ENCODE assay signal across 17 cellular contexts in the genomic region with DNA sequence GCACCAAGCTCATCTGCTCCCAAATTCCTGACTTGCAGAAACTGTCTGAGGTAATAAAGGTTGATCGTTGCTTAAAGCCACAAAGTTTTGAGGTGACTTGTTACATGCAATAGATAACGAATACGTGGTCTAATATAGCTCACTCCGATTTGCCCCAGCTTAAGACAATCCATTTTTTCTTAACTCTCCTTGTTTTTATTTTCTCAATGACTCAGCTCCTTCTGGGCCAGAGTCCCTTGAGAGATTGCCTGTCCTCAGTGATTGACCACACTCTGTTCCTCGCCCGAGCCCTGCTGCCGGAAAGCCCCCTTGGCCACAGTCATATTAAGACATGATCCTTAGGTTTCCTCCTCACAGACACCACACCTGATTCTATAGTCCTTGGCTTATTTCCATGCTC.
DNase-seq lines count a peak whose midpoint lies in the region; ATAC-seq, FAIRE-seq and TF ChIP-seq lines count a peak whose summit lies in the region.
"Had no signal": no experiment of that assay in that cellular context is flagged by ENCODE, and none has a peak within 500 bp of the region (broad histone marks: within the 10 kb centered on the region; RNA-seq: fewer than 3 reads in every experiment).

No MANE protein-coding gene starts in this region.

- DNase-seq in RCC 7860 (ENCODE audit: low spot score) (peak; percentile 52), H1 (ENCODE audit: low read depth in 1 of 2, low spot score in 2 of 2) (peak in 1 of 2 experiments; percentile 22), stromal cell of bone marrow (ENCODE audit: low read depth) (peak; percentile 12), H7 (no peak), HT-29 (ENCODE audit: low spot score) (no peak), GM10266 (ENCODE audit: extremely low spot score) (no peak)
- DNase-seq: activated B cell treated with CpG ODN at 0.5 μM for 24 hours; activated naive CD4-positive, alpha-beta T cell treated with anti-CD3 and anti-CD28 coated beads, Interleukin-2, amount 50 U/mL, for 16 hours; CD4-positive, alpha-beta memory T cell; colonic mucosa; erythroblast; GF-D8; NCI-H1092 treated with DMSO at 0.1 percent for 48 hours; NCI-H226; stimulated activated naive CD8-positive, alpha-beta T cell treated with anti-CD3 and anti-CD28 coated beads, Interleukin-15, Interleukin-2, amounts not matched to agents 100 U/mL and 50 U/mL, for 24 hours had no signal

- no peak overlapping the region for H3K27ac ChIP-seq in H1 (ENCODE audit: low read depth, low read length)
- H3K27ac ChIP-seq: colonic mucosa, vagina had no signal

- H3K36me3 ChIP-seq in H1 (ENCODE audit: control insufficient read depth in 2 of 4, insufficient read depth in 4 of 4, low read length in 3 of 4): no peaks in the 10 kb centered on the region
- no peaks in the 10 kb centered on the region for H3K36me3 ChIP-seq in H7 (replicated peaks; ENCODE audit: control insufficient read depth, insufficient read depth, low read length)
- H3K36me3 ChIP-seq: colonic mucosa, vagina had no signal

- no peak overlapping the region for H4K8ac ChIP-seq in H1 (ENCODE audit: extremely low read depth, insufficient read depth, low read length)

- no peak overlapping the region for H3K4me2 ChIP-seq in H1 (ENCODE audit: insufficient read depth in 1 of 2, low read depth in 2 of 2, low read length in 2 of 2)

- no peak overlapping the region for H3K14ac ChIP-seq in H1 (ENCODE audit: insufficient read length)

- H2BK15ac ChIP-seq in H1 (ENCODE audit: low read length): no peak overlapping the region

- no peak overlapping the region for H4K91ac ChIP-seq in H1 (replicated peaks; ENCODE audit: insufficient read length, low read length)

- no peak overlapping the region for H2AFZ ChIP-seq in H1 (ENCODE audit: low read length)

- no peak overlapping the region for H4K5ac ChIP-seq in H1 (ENCODE audit: insufficient read length, low read depth, low read length)

- H3K18ac ChIP-seq in H1 (ENCODE audit: extremely low read depth, low read length): no peak overlapping the region

- POLR2A ChIA-PET in H1 (lab: Charles Lee; ENCODE audit: partially characterized antibody): interaction anchor here (0.6 to 1.0 kb wide), 2 partner anchors 10 to 435 kb away, joined by 3 read pairs; no protein-coding TSS in a partner anchor

- no peak overlapping the region for H2BK20ac ChIP-seq in H1 (ENCODE audit: low read length)

- H3K4me3 ChIP-seq in H1 (ENCODE audit: extremely low read depth in 1 of 4, insufficient read depth in 2 of 4, low read depth in 3 of 4, low read length in 4 of 4) (no peak overlapping the region), H7 (ENCODE audit: insufficient read depth, low read depth, low read length) (no peak overlapping the region)
- H3K4me3 ChIP-seq: colonic mucosa, vagina had no signal

- no peak for TF ChIP-seq CTCF in H1 (IDR thresholded peaks at IDR 0.05; ENCODE audit: control extremely low read depth in 1 of 3, insufficient read depth in 1 of 3, low read depth in 1 of 3, low read length in 3 of 3)
- TF ChIP-seq CTCF in GM10266 (IDR thresholded peaks at IDR 0.05; ENCODE audit: control insufficient read depth, insufficient read depth, low read depth, missing control alignments): no peak

- no peak overlapping the region for H3K23ac ChIP-seq in H1 (ENCODE audit: insufficient read length)

- H3K9ac ChIP-seq in H1 (replicated peaks in 1 of 4; ENCODE audit: extremely low read depth in 1 of 4, low read depth in 3 of 4, low read length in 3 of 4): no peak overlapping the region

- no peak for TF ChIP-seq RAD21 in H1 (IDR thresholded peaks at IDR 0.05 in 1 of 2, conservative IDR thresholded peaks at IDR 0.05 in 1 of 2; ENCODE audit: low read depth in 2 of 2, low read length in 2 of 2)

- WGBS in H1 (ENCODE audit: extremely low coverage in 1 of 2, insufficient coverage in 1 of 2, insufficient read length in 1 of 2, insufficient replicate concordance in 2 of 2, low coverage in 1 of 2, low lambda C conversion rate in 2 of 2, missing lambda C conversion rate in 1 of 2), 2 experiments: 84% methylated on average over 7 of the region's 7 CpGs; no CpG with 5 or more reads in 1 of the 2 experiments

- H3K23me2 ChIP-seq in H1 (ENCODE audit: low read depth, low read length): no peaks in the 10 kb centered on the region

- CTCF ChIA-PET in H1 (lab: Charles Lee; ENCODE audit: partially characterized antibody): interaction anchor here (1.0 to 2.2 kb wide), 4 partner anchors 45 to 120 kb away, joined by 3 to 10 read pairs (median 4); no protein-coding TSS in a partner anchor

- no peaks in the 10 kb centered on the region for H3K9me3 ChIP-seq in H1 (ENCODE audit: insufficient read depth in 2 of 2, low read depth in 1 of 2, low read length in 1 of 2)
- H3K9me3 ChIP-seq: colonic mucosa, vagina had no signal

- no peaks in the 10 kb centered on the region for H3K79me1 ChIP-seq in H1 (ENCODE audit: low read depth, low read length)

- peak overlapping the region; percentile 32; the same call in 1 of the 2 replicates for H2BK12ac ChIP-seq in H1 (ENCODE audit: low read depth, low read length)

- no peak for TF ChIP-seq POLR2A in H1 (IDR thresholded peaks at IDR 0.05; ENCODE audit: control extremely low read depth in 1 of 2, low read depth in 2 of 2, low read length in 2 of 2)

- no peaks in the 10 kb centered on the region; a peak in 1 of 7 replicates for H3K4me1 ChIP-seq in H1 (replicated peaks in 1 of 4; ENCODE audit: control insufficient read depth in 3 of 4, insufficient read depth in 4 of 4, low read length in 3 of 4)
- H3K4me1 ChIP-seq: colonic mucosa, vagina had no signal

- no peak overlapping the region for H3K56ac ChIP-seq in H1 (replicated peaks; ENCODE audit: insufficient read length, low read depth, low read length)

- TF ChIP-seq EP300 in H1 (IDR thresholded peaks at IDR 0.05; ENCODE audit: borderline replicate concordance in 1 of 2, low read depth in 2 of 2, low read length in 2 of 2): no peak

- H2AK5ac ChIP-seq in H1 (ENCODE audit: low read depth, low read length): no peak overlapping the region

- H3K79me2 ChIP-seq in H1 (ENCODE audit: control insufficient read depth in 1 of 2, insufficient read depth in 2 of 2, low read length in 2 of 2): no peaks in the 10 kb centered on the region

- H4K20me1 ChIP-seq in H1 (replicated peaks in 1 of 2; ENCODE audit: control insufficient read depth in 1 of 2, insufficient read depth in 2 of 2, low read length in 2 of 2): no peaks in the 10 kb centered on the region

- H3K4ac ChIP-seq in H1 (replicated peaks; ENCODE audit: insufficient read length, low read depth, low read length): no peak overlapping the region

- no peak overlapping the region for H2BK120ac ChIP-seq in H1 (replicated peaks; ENCODE audit: low read depth, low read length)

- no peak for FAIRE-seq in RCC 7860 (lab: Jason Lieb, UNC)
- no peak for FAIRE-seq in H1 (lab: Jason Lieb, UNC)

- H3K27me3 ChIP-seq in H1 (replicated peaks in 1 of 4; ENCODE audit: control insufficient read depth in 3 of 4, extremely low read depth in 1 of 4, insufficient read depth in 3 of 4, low read length in 3 of 4) (no peaks in the 10 kb centered on the region), H7 (ENCODE audit: control insufficient read depth, insufficient read depth, low read length) (no peaks in the 10 kb centered on the region)
- H3K27me3 ChIP-seq: colonic mucosa, vagina had no signal

- ATAC-seq in GM18868 (IDR thresholded peaks at IDR 0.05; ENCODE audit: unreplicated experiment): peak; percentile 42
- ATAC-seq: stimulated activated naive CD8-positive, alpha-beta T cell treated with anti-CD3 and anti-CD28 coated beads, Interleukin-15, Interleukin-2, amounts not matched to agents 100 U/mL and 50 U/mL, for 24 hours had no signal

- no peak overlapping the region for H2BK5ac ChIP-seq in H1 (ENCODE audit: low read depth, low read length)

TF ChIP-seq in H1, 55 proteins besides CTCF, POLR2A, EP300 and RAD21:
- TF ChIP-seq POU5F1 (IDR thresholded peaks at IDR 0.05; ENCODE audit: low read depth, low read length) (0 out of 2 replicates have a peak, but pooled peaks have one; percentile 2), RXRA (IDR thresholded peaks at IDR 0.05; ENCODE audit: insufficient read depth, low read depth, low read length) (no peak)

Comparison
In these comparisons a context has a peak if more than half of its experiments do, and no peak if none do; other contexts are left out.
1. DNase-seq: peak in RCC 7860 (single experiment) and stromal cell of bone marrow (single experiment); none in H7 (single experiment), HT-29 (single experiment) and GM10266 (single experiment).